In the genomic region with DNA sequence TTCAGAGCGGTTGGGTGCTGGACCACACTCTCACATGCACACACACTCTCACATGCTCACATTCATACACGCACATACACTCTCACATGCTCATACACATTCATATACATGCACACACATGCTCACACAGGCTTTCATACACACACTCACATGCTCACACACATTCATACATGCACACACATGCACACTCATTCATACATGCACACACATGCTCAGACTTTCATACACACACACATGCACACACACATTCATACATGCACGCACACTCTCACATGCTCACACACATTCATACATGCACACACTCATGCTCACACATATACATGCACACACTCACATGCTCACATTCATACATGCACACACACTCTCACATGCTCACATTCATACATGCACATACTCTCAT, we compare ENCODE assay signal across 20 cellular contexts. TPM values are rescaled to one million over a fixed set of nuclear protein-coding genes. Genes with fewer than 3 reads are reported as not detected.
DNase-seq lines count a peak whose midpoint lies in the region; ATAC-seq, FAIRE-seq and TF ChIP-seq lines count a peak whose summit lies in the region.
"Had no signal": no experiment of that assay in that cellular context is flagged by ENCODE, and none has a peak within 500 bp of the region (broad histone marks: within the 10 kb centered on the region; RNA-seq: fewer than 3 reads in every experiment).

No MANE protein-coding gene starts in this region.

- no peak for FAIRE-seq in frontal cortex (lab: Jason Lieb, UNC)
- FAIRE-seq: H54 had no signal

- intact Hi-C loops in upper lobe of right lung (cut with DNase I), result no loop called here
- intact Hi-C loops in ascending aorta (cut with DNase I), result no loop called here

- H3K36me3 Mint-ChIP-seq in WTC11 (no peaks in the 10 kb centered on the region), mesothelial cell of epicardium (no peaks in the 10 kb centered on the region)

- H3K27ac Mint-ChIP-seq in WTC11 (no peak overlapping the region), mesothelial cell of epicardium (peak overlapping the region; percentile 96)

- H3K36me3 ChIP-seq in HEK293 (ENCODE audit: control insufficient read depth in 2 of 2, insufficient read depth in 1 of 2, low read length in 2 of 2), result no peaks in the 10 kb centered on the region
- H3K36me3 ChIP-seq in upper lobe of right lung, result no peaks in the 10 kb centered on the region
- H3K36me3 ChIP-seq in ascending aorta, result no peaks in the 10 kb centered on the region
- H3K36me3 ChIP-seq: Peyer's patch had no signal

- POLR2A ChIA-PET in HEK293 (lab: Yijun Ruan, JAX) (no interaction called here), WTC11 (lab: Charles Lee) (no interaction called here)

- no peak overlapping the region for H3K4me3 ChIP-seq in HEK293 (ENCODE audit: low read depth, low read length)
- H3K4me3 ChIP-seq in upper lobe of right lung, result no peak overlapping the region
- no peak overlapping the region for H3K4me3 ChIP-seq in ascending aorta
- H3K4me3 ChIP-seq: Peyer's patch had no signal

- H3K4me1 Mint-ChIP-seq in WTC11, result peaks cover 27% of the 10 kb centered on the region
- H3K4me1 Mint-ChIP-seq in mesothelial cell of epicardium, result peaks cover 53% of the 10 kb centered on the region

- no peaks in the 10 kb centered on the region for H3K27me3 Mint-ChIP-seq in WTC11 (ENCODE audit: low read depth)
- no peaks in the 10 kb centered on the region for H3K27me3 Mint-ChIP-seq in mesothelial cell of epicardium (ENCODE audit: low read depth)

- H3K9me3 ChIP-seq in HEK293 (ENCODE audit: control insufficient read depth, insufficient read depth, low read depth, low read length) (no peaks in the 10 kb centered on the region), upper lobe of right lung (no peaks in the 10 kb centered on the region), ascending aorta (no peaks in the 10 kb centered on the region)
- H3K9me3 ChIP-seq: Peyer's patch had no signal

- H3K9me3 Mint-ChIP-seq in WTC11 (no peaks in the 10 kb centered on the region; the same call in 1 of the 2 replicates), mesothelial cell of epicardium (no peaks in the 10 kb centered on the region)

- TF ChIP-seq CTCF in HEK293 (tag by site-specific recombination; IDR thresholded peaks at IDR 0.05) (no peak), WTC11 (IDR thresholded peaks at IDR 0.05) (no peak), mesothelial cell of epicardium (IDR thresholded peaks at IDR 0.05; ENCODE audit: unreplicated experiment) (no peak), upper lobe of right lung (IDR thresholded peaks at IDR 0.05) (no peak), ascending aorta (IDR thresholded peaks at IDR 0.05) (no peak)

- H3K27me3 ChIP-seq in upper lobe of right lung, result no peaks in the 10 kb centered on the region
- no peaks in the 10 kb centered on the region for H3K27me3 ChIP-seq in ascending aorta
- H3K27me3 ChIP-seq: Peyer's patch had no signal

- CTCF ChIA-PET in HEK293 (lab: Yijun Ruan, JAX) (no interaction called here), WTC11 (lab: Charles Lee) (interaction anchor here (1.1 kb wide), 1 partner anchor 56 kb away, joined by 3 read pairs; no protein-coding TSS in a partner anchor)

- H3K27ac ChIP-seq in HEK293 (ENCODE audit: extremely low read depth, low read depth, low read length) (no peak overlapping the region), upper lobe of right lung (no peak overlapping the region), ascending aorta (no peak overlapping the region)
- H3K27ac ChIP-seq: Peyer's patch had no signal

- H3K4me3 Mint-ChIP-seq in WTC11 (no peak overlapping the region), mesothelial cell of epicardium (no peak overlapping the region)

- no peak for TF ChIP-seq POLR2A in erythroblast (IDR thresholded peaks at IDR 0.05; ENCODE audit: low read length)

- ATAC-seq in WTC11 (no peak), upper lobe of right lung (no peak)
- ATAC-seq: SK-N-SH treated with all-trans-retinoic acid at 6 μM for 48 hours had no signal

- DNase-seq in WTC11 (ENCODE audit: low spot score) (no peak), mesothelial cell of epicardium (ENCODE audit: low spot score in 2 of 2, unreplicated experiment in 2 of 2) (no peak), upper lobe of right lung (no peak), ascending aorta (ENCODE audit: low spot score in 2 of 2) (no peak), erythroblast (lab: John Stamatoyannopoulos, UW) (no peak), frontal cortex (ENCODE audit: low spot score in 2 of 2) (no peak)
- DNase-seq: ACHN; C1 segment of cervical spinal cord; DMS79 treated with DMSO at 0.1 percent for 48 hours; KG1; NCI-H1105; NCI-H2029 treated with DMSO at 0.1 percent for 48 hours; NCI-H226; NCI-H510A treated with DMSO at 0.1 percent for 48 hours; NCI-H774; NK-92 treated with Interleukin-12 subunit alpha and Interleukin-12 subunit beta, amount 100 ng/mL, for 24 hours; Peyer's patch had no signal

- H3K4me1 ChIP-seq in HEK293 (ENCODE audit: control insufficient read depth, insufficient read depth, low read length), result no peaks in the 10 kb centered on the region
- peaks cover 15% of the 10 kb centered on the region for H3K4me1 ChIP-seq in upper lobe of right lung
- H3K4me1 ChIP-seq in ascending aorta, result no peaks in the 10 kb centered on the region
- H3K4me1 ChIP-seq: Peyer's patch had no signal

TF ChIP-seq in HEK293, 187 proteins besides CTCF, POLR2A, EP300 and RAD21:
- TF ChIP-seq ZSCAN4 (tag by site-specific recombination; IDR thresholded peaks at IDR 0.05), result peak; percentile 97
- no peak for TF ChIP-seq ZNF558 (tag by site-specific recombination; IDR thresholded peaks at IDR 0.05)
TF ChIP-seq in HEK293: peak in this region for 1.

TF ChIP-seq in WTC11, 78 proteins besides CTCF, POLR2A, EP300 and RAD21:
- TF ChIP-seq ZNF396 (CRISPR knock-in tag; IDR thresholded peaks at IDR 0.05; ENCODE audit: borderline replicate concordance) (no peak), NFE2L1 (CRISPR knock-in tag; IDR thresholded peaks at IDR 0.05) (0 out of 2 replicates have a peak, but pooled peaks have one; percentile 18)

RNA-seq across cellular contexts. Expression of gene CD55, which starts 6.0 kb away (rescaled TPM):
- total RNA-seq in WTC11 (2021), result 17.2 to 18.8 TPM (median 18.1 TPM) in 3 replicates
- 35.1 to 37.9 TPM (median 35.3 TPM) in 3 replicates for total RNA-seq in mesothelial cell of epicardium
- 512 TPM for total RNA-seq in upper lobe of right lung
- 73.1 TPM for total RNA-seq in ascending aorta
- total RNA-seq in frontal cortex, result 2.9 TPM
